ENCODE assay signal across 7 cellular contexts in the genomic region with DNA sequence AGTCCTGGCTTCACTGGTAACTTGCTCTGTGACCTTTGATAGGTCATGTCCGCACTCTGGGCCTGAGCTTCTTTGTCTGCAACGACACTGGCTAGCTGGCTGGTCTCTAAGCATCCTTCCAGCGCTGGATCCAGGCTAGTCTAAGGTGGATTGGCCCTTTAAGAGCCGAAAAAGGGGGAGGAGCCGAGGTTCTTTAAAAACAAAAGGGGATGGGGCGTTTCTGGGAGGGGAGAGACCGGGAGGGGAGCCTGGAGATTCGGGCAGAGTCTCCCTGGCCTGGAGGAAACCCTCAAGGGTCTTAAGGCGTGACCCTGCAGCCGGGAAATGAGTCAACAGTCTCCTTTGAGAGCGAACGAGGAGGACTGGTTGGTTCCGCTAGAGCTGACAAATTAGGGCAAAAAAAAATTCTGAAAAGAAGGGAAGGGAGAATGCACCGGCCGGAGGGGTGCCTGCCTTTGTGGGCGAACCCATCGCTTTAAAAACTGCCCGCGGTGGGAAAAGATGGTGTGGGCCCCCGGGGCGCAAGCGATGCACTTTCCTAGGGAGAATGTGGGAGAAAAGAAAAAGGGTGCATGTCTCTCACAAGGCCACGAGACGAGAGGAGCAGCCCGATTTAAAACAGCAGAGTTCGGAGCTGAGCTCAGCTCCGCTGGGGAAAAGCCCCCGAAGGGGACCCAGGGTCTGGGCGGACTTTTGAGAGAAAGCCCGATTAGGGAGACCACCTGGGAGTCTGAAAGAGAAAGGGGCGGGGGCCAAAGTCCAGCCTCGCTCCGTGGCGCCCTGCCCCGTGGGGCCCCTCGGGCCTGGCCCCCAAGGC. TPM values are rescaled to one million over a fixed set of nuclear protein-coding genes. Genes with fewer than 3 reads are reported as not detected.
DNase-seq lines count a peak whose midpoint lies in the region; ATAC-seq and TF ChIP-seq lines count a peak whose summit lies in the region.

No MANE protein-coding gene starts in this region.

- peaks cover 18% of the 10 kb centered on the region for H4K20me1 ChIP-seq in SK-N-SH (ENCODE audit: insufficient read depth)

- peaks cover 27% of the 10 kb centered on the region for H3K79me2 ChIP-seq in SK-N-SH (ENCODE audit: insufficient read depth)

- WGBS in SK-N-SH (ENCODE audit: low lambda C conversion rate): 2% methylated on average over 30 of the region's 36 CpGs

- peak overlapping the region; percentile 88 for H3K4me3 ChIP-seq in GM12864 (ENCODE audit: low read depth, low read length)
- peak overlapping the region; percentile 57 for H3K4me3 ChIP-seq in LNCaP clone FGC (ENCODE audit: low read depth, low read length)
- H3K4me3 ChIP-seq in SK-N-SH (ENCODE audit: low read depth in 2 of 2, low read length in 1 of 2): peak overlapping the region; percentile 78 to 89
- peak overlapping the region; percentile 89 for H3K4me3 ChIP-seq in astrocyte of the spinal cord (ENCODE audit: low read depth, low read length)

- peaks cover 5% of the 10 kb centered on the region for H3F3A ChIP-seq in SK-N-SH (replicated peaks; ENCODE audit: insufficient read depth)

- peak overlapping the region; percentile 65 for H2AFZ ChIP-seq in SK-N-SH (ENCODE audit: low read depth)

- intact Hi-C loops in left ventricle myocardium superior (cut with micrococcal nuclease): no loop called here

- TF ChIP-seq CTCF in GM12864 (IDR thresholded peaks at IDR 0.05; ENCODE audit: low read depth, low read length, missing control alignments) (no peak), LNCaP clone FGC (IDR thresholded peaks at IDR 0.05; ENCODE audit: control insufficient read depth, extremely low read depth, insufficient read depth) (no peak), SK-N-SH (IDR thresholded peaks at IDR 0.05) (no peak), astrocyte of the spinal cord (IDR thresholded peaks at IDR 0.05; ENCODE audit: low read depth, low read length) (no peak)

- H3K9me2 ChIP-seq in SK-N-SH: no peaks in the 10 kb centered on the region

- no peaks in the 10 kb centered on the region for H3K27me3 ChIP-seq in SK-N-SH (ENCODE audit: insufficient read depth)

- POLR2A ChIA-PET in SK-N-SH (lab: Yijun Ruan, JAX): interaction anchor here (0.6 to 1.5 kb wide), 5 partner anchors 49 to 179 kb away, joined by 3 to 5 read pairs (median 3); a partner anchor contains a TSS

- DNase-seq in GM12864 (ENCODE audit: low read depth): no peak
- DNase-seq in LNCaP clone FGC (ENCODE audit: low read depth): no peak
- DNase-seq in SK-N-SH: peak; percentile 85
- peak; percentile 86 for DNase-seq in astrocyte of the spinal cord (ENCODE audit: low read depth, low spot score)
- peak; percentile 61 for DNase-seq in left ventricle myocardium superior
- peak; percentile 68 for DNase-seq in pons (ENCODE audit: low spot score)

- no peaks in the 10 kb centered on the region for H3K9me3 ChIP-seq in SK-N-SH

- no peak for TF ChIP-seq EP300 in SK-N-SH (IDR thresholded peaks at IDR 0.05; ENCODE audit: borderline replicate concordance in 1 of 2, low read depth in 1 of 2, low read length in 1 of 2)

- ATAC-seq in left ventricle myocardium superior: peak; percentile 38
- ATAC-seq in HG02885 (IDR thresholded peaks at IDR 0.05; ENCODE audit: poor library complexity, unreplicated experiment): no peak

- peak overlapping the region; percentile 59 to 84 for H3K27ac ChIP-seq in SK-N-SH (ENCODE audit: low read depth in 2 of 2, low read length in 1 of 2)

- TF ChIP-seq RAD21 in SK-N-SH (IDR thresholded peaks at IDR 0.05; ENCODE audit: low read length): no peak

- peak overlapping the region; percentile 95 for H3K4me2 ChIP-seq in SK-N-SH

- peaks cover 0 to 30% of the 10 kb centered on the region in 2 experiments for H3K36me3 ChIP-seq in SK-N-SH (replicated peaks in 1 of 2; ENCODE audit: control insufficient read depth in 1 of 2, insufficient read depth in 2 of 2, low read length in 1 of 2)

- in situ Hi-C loops in astrocyte of the spinal cord (cut with HindIII; ENCODE audit: low sequenced_read_pairs): no loop called here

- H3K9ac ChIP-seq in SK-N-SH: peak overlapping the region; percentile 84

- peaks cover 0 to 22% of the 10 kb centered on the region in 2 experiments; a peak in 1 of 4 replicates for H3K4me1 ChIP-seq in SK-N-SH (ENCODE audit: control insufficient read depth in 1 of 2, insufficient read depth in 2 of 2, low read depth in 1 of 2, low read length in 1 of 2)

- CTCF ChIA-PET in SK-N-SH (lab: Yijun Ruan, JAX): interaction anchor here (0.6 to 4.7 kb wide), 43 partner anchors 11 to 384 kb away, joined by 3 to 43 read pairs (median 4); a partner anchor contains a TSS

TF ChIP-seq in SK-N-SH, 30 proteins besides CTCF, POLR2A, EP300 and RAD21:
- TF ChIP-seq MXI1 (IDR thresholded peaks at IDR 0.05; ENCODE audit: low read depth, low read length) (0 out of 2 replicates have a peak, but pooled peaks have one; percentile 37), FOSL2 (IDR thresholded peaks at IDR 0.05; ENCODE audit: borderline replicate concordance, low read depth) (no peak)
- TF ChIP-seq, protein P1, sequence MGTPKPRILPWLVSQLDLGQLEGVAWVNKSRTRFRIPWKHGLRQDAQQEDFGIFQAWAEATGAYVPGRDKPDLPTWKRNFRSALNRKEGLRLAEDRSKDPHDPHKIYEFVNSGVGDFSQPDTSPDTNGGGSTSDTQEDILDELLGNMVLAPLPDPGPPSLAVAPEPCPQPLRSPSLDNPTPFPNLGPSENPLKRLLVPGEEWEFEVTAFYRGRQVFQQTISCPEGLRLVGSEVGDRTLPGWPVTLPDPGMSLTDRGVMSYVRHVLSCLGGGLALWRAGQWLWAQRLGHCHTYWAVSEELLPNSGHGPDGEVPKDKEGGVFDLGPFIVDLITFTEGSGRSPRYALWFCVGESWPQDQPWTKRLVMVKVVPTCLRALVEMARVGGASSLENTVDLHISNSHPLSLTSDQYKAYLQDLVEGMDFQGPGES (IDR thresholded peaks at IDR 0.05; ENCODE audit: low read depth, low read length): no peak
- TF ChIP-seq, protein P2, sequence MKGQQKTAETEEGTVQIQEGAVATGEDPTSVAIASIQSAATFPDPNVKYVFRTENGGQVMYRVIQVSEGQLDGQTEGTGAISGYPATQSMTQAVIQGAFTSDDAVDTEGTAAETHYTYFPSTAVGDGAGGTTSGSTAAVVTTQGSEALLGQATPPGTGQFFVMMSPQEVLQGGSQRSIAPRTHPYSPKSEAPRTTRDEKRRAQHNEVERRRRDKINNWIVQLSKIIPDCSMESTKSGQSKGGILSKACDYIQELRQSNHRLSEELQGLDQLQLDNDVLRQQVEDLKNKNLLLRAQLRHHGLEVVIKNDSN (IDR thresholded peaks at IDR 0.05; ENCODE audit: borderline replicate concordance, low read depth): no peak
- TF ChIP-seq, protein P3, sequence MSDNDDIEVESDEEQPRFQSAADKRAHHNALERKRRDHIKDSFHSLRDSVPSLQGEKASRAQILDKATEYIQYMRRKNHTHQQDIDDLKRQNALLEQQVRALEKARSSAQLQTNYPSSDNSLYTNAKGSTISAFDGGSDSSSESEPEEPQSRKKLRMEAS (IDR thresholded peaks at IDR 0.05; ENCODE audit: low read depth): peak; percentile 68; the same call in 1 of the 2 replicates

RNA-seq across cellular contexts. Expression of a gene that starts 1.0 kb away (rescaled TPM):
- 8.7 and 10.3 TPM in 2 replicates for polyA plus RNA-seq in SK-N-SH (2012; rRNA removed)
- 7.3 and 9.2 TPM in 2 replicates for polyA plus RNA-seq in SK-N-SH (2012; cell fraction: cytosol; rRNA removed)
- polyA plus RNA-seq in SK-N-SH (2012; cell fraction: nucleus; rRNA removed): 12.9 and 14.5 TPM in 2 replicates
- total RNA-seq in left ventricle myocardium superior: 16.4 TPM

RNA-seq across cellular contexts. Expression of a gene that starts 45.6 kb away (rescaled TPM):
- polyA plus RNA-seq in SK-N-SH (2012; rRNA removed): 39.2 and 45.0 TPM in 2 replicates
- polyA plus RNA-seq in SK-N-SH (2012; cell fraction: cytosol; rRNA removed): 23.7 and 31.3 TPM in 2 replicates
- 39.0 and 49.5 TPM in 2 replicates for polyA plus RNA-seq in SK-N-SH (2012; cell fraction: nucleus; rRNA removed)
- total RNA-seq in left ventricle myocardium superior: 13.1 TPM

Comparison
In these comparisons a context has a peak if more than half of its experiments do, and no peak if none do; other contexts are left out.
1. DNase-seq: peak in SK-N-SH (single experiment), astrocyte of the spinal cord (single experiment), left ventricle myocardium superior (single experiment) and pons (single experiment); none in GM12864 (single experiment) and LNCaP clone FGC (single experiment).
2. Peak in every context shown above with its lines, with median percentiles within 50 percentile points of each other: H3K4me3 ChIP-seq.